In the genomic region with DNA sequence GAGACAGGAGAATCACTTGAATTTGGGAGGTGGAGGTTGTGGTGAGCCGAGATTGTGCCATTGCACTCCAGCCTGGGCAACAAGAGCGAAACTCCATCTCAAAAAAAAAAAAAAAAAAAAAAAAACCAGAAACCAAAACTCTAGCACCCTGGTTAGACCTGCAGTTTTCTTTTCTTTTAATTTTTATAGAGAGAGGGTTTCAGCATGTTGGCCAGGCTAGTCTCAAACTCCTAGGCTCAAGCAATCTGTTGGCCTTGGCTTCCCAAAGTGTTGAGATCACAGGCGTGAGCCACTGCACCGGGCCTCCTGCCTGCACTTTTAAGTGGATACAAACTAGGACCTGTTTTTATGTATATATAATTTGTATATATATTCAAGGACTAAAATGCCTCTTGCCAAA, we compare ENCODE assay signal across 23 cellular contexts.
"Had no signal": no experiment of that assay in that cellular context is flagged by ENCODE, and none has a peak within 500 bp of the region (broad histone marks: within the 10 kb centered on the region; RNA-seq: fewer than 3 reads in every experiment).

No MANE protein-coding gene starts in this region.

- H3K79me2 ChIP-seq: hepatocyte had no signal

- DNase-seq: islet precursor cell; left ventricle myocardium inferior; mesendoderm; naive thymus-derived CD4-positive, alpha-beta T cell; retina; right cardiac atrium; stimulated activated CD4-positive, alpha-beta T cell treated with anti-CD3 and anti-CD28 coated beads, Interleukin-12 subunit alpha, Interleukin-12 subunit beta, amount 100 ng/mL, for 4 hours; stimulated activated CD4-positive, alpha-beta T cell treated with anti-CD3 and anti-CD28 coated beads, Interleukin-15, amount 100 ng/mL, for 24 hours; stimulated activated CD4-positive, alpha-beta T cell treated with anti-CD3 and anti-CD28 coated beads, Interleukin-2, amount 100 ng/mL, for 24 hours; stimulated activated CD4-positive, alpha-beta T cell treated with anti-CD3 and anti-CD28 coated beads, Interleukin-4, amount 100 ng/mL, for 1 hour; stimulated activated naive B cell treated with anti-CD40 and anti-IgM and Interleukin-4, amounts not matched to agents 10 μg/mL and 1 μg/mL and 100 μg/mL, for 72 hours; stimulated activated naive CD8-positive, alpha-beta T cell treated with anti-CD3 and anti-CD28 coated beads, Interleukin-15, Interleukin-2, amounts not matched to agents 100 U/mL and 50 U/mL, for 24 hours; stomach; testis; thyroid gland; upper lobe of right lung had no signal

- H3K36me3 ChIP-seq: left ventricle myocardium inferior, stomach, thyroid gland, upper lobe of right lung had no signal

- H3K4me3 ChIP-seq: hepatocyte, left ventricle myocardium inferior, lung, skin epidermis, stomach, testis, thyroid gland, upper lobe of right lung had no signal

- H3K4me3 Mint-ChIP-seq: mesothelial cell of epicardium; naive thymus-derived CD4-positive, alpha-beta T cell; natural killer cell treated with Interleukin-12 subunit alpha and Interleukin-12 subunit beta and Interleukin-15 and Interleukin-18, amount 100 ng/mL, for 72 hours; stimulated activated naive B cell treated with anti-CD40 and anti-IgM and Interleukin-4, amounts not matched to agents 10 μg/mL and 1 μg/mL and 100 μg/mL, for 72 hours had no signal

- H3K27ac Mint-ChIP-seq: mesothelial cell of epicardium; natural killer cell treated with Interleukin-12 subunit alpha and Interleukin-12 subunit beta and Interleukin-15 and Interleukin-18, amount 100 ng/mL, for 72 hours; progenitor cell of endocrine pancreas; stimulated activated naive B cell treated with anti-CD40 and anti-IgM and Interleukin-4, amounts not matched to agents 10 μg/mL and 1 μg/mL and 100 μg/mL, for 72 hours had no signal

- H3K4me2 ChIP-seq: hepatocyte had no signal

- H3K27ac ChIP-seq: hepatocyte, left ventricle myocardium inferior, skin epidermis, stomach, testis, thyroid gland, upper lobe of right lung had no signal

- H3K27me3 Mint-ChIP-seq: naive thymus-derived CD4-positive, alpha-beta T cell; natural killer cell treated with Interleukin-12 subunit alpha and Interleukin-12 subunit beta and Interleukin-15 and Interleukin-18, amount 100 ng/mL, for 72 hours; progenitor cell of endocrine pancreas; stimulated activated naive B cell treated with anti-CD40 and anti-IgM and Interleukin-4, amounts not matched to agents 10 μg/mL and 1 μg/mL and 100 μg/mL, for 72 hours had no signal

- H3K9me3 ChIP-seq: testis, thyroid gland, upper lobe of right lung had no signal

- H2AFZ ChIP-seq: hepatocyte had no signal

- H3K27me3 ChIP-seq: hepatocyte, stomach, testis, thyroid gland, upper lobe of right lung had no signal

- H3K4me1 ChIP-seq: thyroid gland had no signal

- ATAC-seq: naive thymus-derived CD4-positive, alpha-beta T cell; natural killer cell treated with Interleukin-12 subunit alpha and Interleukin-12 subunit beta and Interleukin-15 and Interleukin-18, amount 100 ng/mL, for 72 hours; right cardiac atrium; sciatic nerve; stimulated activated naive CD8-positive, alpha-beta T cell treated with anti-CD3 and anti-CD28 coated beads, Interleukin-15, Interleukin-2, amounts not matched to agents 100 U/mL and 50 U/mL, for 24 hours had no signal
